ENCODE assay signal across 1 cellular context in genomic region chr5:92927291-92927778, GRCh38.
TF ChIP-seq lines count a peak whose summit lies in the region.

No MANE protein-coding gene starts in this region.

TF ChIP-seq in HepG2, 621 proteins besides CTCF, POLR2A, EP300 and RAD21 (continued from another document and continues in another):
- TF ChIP-seq, protein P1, sequence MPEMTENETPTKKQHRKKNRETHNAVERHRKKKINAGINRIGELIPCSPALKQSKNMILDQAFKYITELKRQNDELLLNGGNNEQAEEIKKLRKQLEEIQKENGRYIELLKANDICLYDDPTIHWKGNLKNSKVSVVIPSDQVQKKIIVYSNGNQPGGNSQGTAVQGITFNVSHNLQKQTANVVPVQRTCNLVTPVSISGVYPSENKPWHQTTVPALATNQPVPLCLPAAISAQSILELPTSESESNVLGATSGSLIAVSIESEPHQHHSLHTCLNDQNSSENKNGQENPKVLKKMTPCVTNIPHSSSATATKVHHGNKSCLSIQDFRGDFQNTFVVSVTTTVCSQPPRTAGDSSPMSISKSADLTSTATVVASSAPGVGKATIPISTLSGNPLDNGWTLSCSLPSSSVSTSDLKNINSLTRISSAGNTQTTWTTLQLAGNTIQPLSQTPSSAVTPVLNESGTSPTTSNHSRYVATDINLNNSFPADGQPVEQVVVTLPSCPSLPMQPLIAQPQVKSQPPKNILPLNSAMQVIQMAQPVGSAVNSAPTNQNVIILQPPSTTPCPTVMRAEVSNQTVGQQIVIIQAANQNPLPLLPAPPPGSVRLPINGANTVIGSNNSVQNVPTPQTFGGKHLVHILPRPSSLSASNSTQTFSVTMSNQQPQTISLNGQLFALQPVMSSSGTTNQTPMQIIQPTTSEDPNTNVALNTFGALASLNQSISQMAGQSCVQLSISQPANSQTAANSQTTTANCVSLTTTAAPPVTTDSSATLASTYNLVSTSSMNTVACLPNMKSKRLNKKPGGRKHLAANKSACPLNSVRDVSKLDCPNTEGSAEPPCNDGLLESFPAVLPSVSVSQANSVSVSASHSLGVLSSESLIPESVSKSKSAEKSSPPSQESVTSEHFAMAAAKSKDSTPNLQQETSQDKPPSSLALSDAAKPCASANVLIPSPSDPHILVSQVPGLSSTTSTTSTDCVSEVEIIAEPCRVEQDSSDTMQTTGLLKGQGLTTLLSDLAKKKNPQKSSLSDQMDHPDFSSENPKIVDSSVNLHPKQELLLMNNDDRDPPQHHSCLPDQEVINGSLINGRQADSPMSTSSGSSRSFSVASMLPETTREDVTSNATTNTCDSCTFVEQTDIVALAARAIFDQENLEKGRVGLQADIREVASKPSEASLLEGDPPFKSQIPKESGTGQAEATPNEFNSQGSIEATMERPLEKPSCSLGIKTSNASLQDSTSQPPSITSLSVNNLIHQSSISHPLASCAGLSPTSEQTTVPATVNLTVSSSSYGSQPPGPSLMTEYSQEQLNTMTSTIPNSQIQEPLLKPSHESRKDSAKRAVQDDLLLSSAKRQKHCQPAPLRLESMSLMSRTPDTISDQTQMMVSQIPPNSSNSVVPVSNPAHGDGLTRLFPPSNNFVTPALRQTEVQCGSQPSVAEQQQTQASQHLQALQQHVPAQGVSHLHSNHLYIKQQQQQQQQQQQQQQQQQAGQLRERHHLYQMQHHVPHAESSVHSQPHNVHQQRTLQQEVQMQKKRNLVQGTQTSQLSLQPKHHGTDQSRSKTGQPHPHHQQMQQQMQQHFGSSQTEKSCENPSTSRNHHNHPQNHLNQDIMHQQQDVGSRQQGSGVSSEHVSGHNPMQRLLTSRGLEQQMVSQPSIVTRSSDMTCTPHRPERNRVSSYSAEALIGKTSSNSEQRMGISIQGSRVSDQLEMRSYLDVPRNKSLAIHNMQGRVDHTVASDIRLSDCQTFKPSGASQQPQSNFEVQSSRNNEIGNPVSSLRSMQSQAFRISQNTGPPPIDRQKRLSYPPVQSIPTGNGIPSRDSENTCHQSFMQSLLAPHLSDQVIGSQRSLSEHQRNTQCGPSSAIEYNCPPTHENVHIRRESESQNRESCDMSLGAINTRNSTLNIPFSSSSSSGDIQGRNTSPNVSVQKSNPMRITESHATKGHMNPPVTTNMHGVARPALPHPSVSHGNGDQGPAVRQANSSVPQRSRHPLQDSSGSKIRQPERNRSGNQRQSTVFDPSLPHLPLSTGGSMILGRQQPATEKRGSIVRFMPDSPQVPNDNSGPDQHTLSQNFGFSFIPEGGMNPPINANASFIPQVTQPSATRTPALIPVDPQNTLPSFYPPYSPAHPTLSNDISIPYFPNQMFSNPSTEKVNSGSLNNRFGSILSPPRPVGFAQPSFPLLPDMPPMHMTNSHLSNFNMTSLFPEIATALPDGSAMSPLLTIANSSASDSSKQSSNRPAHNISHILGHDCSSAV (CRISPR knock-in tag; IDR thresholded peaks at IDR 0.05; ENCODE audit: borderline replicate concordance), result no peak
- TF ChIP-seq ZSCAN21 (CRISPR knock-in tag; IDR thresholded peaks at IDR 0.05; ENCODE audit: borderline replicate concordance), result peak; percentile 71; the same call in 1 of the 2 replicates
- no peak for TF ChIP-seq CEBPZ (IDR thresholded peaks at IDR 0.05; ENCODE audit: low read length)
- TF ChIP-seq, protein P2, sequence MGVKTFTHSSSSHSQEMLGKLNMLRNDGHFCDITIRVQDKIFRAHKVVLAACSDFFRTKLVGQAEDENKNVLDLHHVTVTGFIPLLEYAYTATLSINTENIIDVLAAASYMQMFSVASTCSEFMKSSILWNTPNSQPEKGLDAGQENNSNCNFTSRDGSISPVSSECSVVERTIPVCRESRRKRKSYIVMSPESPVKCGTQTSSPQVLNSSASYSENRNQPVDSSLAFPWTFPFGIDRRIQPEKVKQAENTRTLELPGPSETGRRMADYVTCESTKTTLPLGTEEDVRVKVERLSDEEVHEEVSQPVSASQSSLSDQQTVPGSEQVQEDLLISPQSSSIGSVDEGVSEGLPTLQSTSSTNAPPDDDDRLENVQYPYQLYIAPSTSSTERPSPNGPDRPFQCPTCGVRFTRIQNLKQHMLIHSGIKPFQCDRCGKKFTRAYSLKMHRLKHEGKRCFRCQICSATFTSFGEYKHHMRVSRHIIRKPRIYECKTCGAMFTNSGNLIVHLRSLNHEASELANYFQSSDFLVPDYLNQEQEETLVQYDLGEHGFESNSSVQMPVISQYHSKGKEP (CRISPR knock-in tag; IDR thresholded peaks at IDR 0.05), result no peak
- TF ChIP-seq EHMT2 (IDR thresholded peaks at IDR 0.05; ENCODE audit: borderline replicate concordance, low read depth, low read length), result peak; percentile 91; the same call in 1 of the 2 replicates
- TF ChIP-seq CEBPB (IDR thresholded peaks at IDR 0.05; ENCODE audit: borderline replicate concordance, low read depth, low read length), result peak; percentile 98
- peak; percentile 47; the same call in 1 of the 2 replicates for TF ChIP-seq THRA (CRISPR knock-in tag; IDR thresholded peaks at IDR 0.05; ENCODE audit: borderline replicate concordance)
- TF ChIP-seq NR2C2 (CRISPR knock-in tag; IDR thresholded peaks at IDR 0.05; ENCODE audit: borderline replicate concordance), result peak; percentile 60; the same call in 1 of the 2 replicates
- no peak for TF ChIP-seq ZNF850 (CRISPR knock-in tag; conservative IDR thresholded peaks at IDR 0.05)
- no peak for TF ChIP-seq FOXM1 (CRISPR knock-in tag; IDR thresholded peaks at IDR 0.05)
- TF ChIP-seq ZNF276 (CRISPR knock-in tag; IDR thresholded peaks at IDR 0.05; ENCODE audit: low read depth), result 0 out of 2 replicates have a peak, but pooled peaks have one; percentile 72
- peak; percentile 88 for TF ChIP-seq ELF3 (CRISPR knock-in tag; IDR thresholded peaks at IDR 0.05)
- no peak; the same call in 1 of the 2 replicates for TF ChIP-seq GZF1 (CRISPR knock-in tag; IDR thresholded peaks at IDR 0.05)
- TF ChIP-seq GATAD1 (CRISPR knock-in tag; IDR thresholded peaks at IDR 0.05), result peak; percentile 56; the same call in 1 of the 2 replicates
- TF ChIP-seq ZNF691 (CRISPR knock-in tag; IDR thresholded peaks at IDR 0.05; ENCODE audit: borderline replicate concordance, low read depth), result peak; percentile 80; the same call in 1 of the 2 replicates
- TF ChIP-seq MZF1 (CRISPR knock-in tag; IDR thresholded peaks at IDR 0.05; ENCODE audit: borderline replicate concordance), result no peak
- no peak for TF ChIP-seq RAD51 (IDR thresholded peaks at IDR 0.05; ENCODE audit: borderline replicate concordance)
- no peak for TF ChIP-seq ZNF589 (CRISPR knock-in tag; conservative IDR thresholded peaks at IDR 0.05)
- peak; percentile 55; the same call in 1 of the 2 replicates for TF ChIP-seq ZNF44 (CRISPR knock-in tag; IDR thresholded peaks at IDR 0.05)
- TF ChIP-seq ZNF646 (CRISPR knock-in tag; IDR thresholded peaks at IDR 0.05), result peak; percentile 48; the same call in 1 of the 2 replicates
- TF ChIP-seq GABPA (IDR thresholded peaks at IDR 0.05; ENCODE audit: low read depth, low read length), result no peak
- no peak for TF ChIP-seq GABPA (CRISPR knock-in tag; IDR thresholded peaks at IDR 0.05; ENCODE audit: low read depth)
- TF ChIP-seq MEIS2 (CRISPR knock-in tag; IDR thresholded peaks at IDR 0.05), result peak; percentile 68
- peak in 1 of 2 experiments; percentile 92; a peak in 2 of 4 replicates for TF ChIP-seq KLF16 (CRISPR knock-in tag; IDR thresholded peaks at IDR 0.05)
- no peak for TF ChIP-seq ZNF770 (CRISPR knock-in tag; IDR thresholded peaks at IDR 0.05)
